26 cellular contexts compared by ENCODE assay signal in the genomic region with DNA sequence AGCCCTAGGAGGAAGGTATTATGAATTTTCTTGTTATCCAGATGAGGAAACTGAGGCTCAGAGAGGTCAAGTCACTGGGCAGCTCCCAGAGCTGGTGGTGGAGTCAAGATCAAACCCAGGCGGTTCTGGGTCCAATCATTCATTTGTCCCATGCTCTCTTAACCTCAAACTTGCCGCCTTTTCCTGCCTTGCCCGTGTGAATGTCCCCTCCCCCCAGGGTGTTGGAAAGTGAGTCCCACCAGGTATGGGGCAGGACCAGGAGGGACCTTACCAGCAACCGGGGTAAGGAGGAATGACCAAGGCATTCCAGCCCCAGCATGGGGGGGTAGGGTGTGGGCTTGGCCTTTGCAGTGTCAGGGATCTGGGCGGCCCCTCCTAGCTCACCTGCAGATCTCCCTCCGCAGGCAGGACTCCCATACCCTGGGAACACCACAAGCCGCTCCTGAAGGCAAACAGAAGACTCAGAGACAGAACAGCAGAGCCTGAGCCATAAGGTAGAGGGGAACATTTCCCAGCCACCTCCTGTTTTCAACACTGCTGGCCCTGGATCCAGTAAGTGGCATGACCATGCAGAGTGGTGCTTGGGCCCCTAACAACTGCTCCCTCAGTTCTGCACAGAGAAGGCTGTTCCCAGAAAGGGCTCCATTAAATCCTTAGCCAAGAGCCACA. TPM values are rescaled to one million over a fixed set of nuclear protein-coding genes. Genes with fewer than 3 reads are reported as not detected.
"Had no signal": no experiment of that assay in that cellular context is flagged by ENCODE, and none has a peak within 500 bp of the region (broad histone marks: within the 10 kb centered on the region; RNA-seq: fewer than 3 reads in every experiment).

No MANE protein-coding gene starts in this region.

- H3K27me3 Mint-ChIP-seq: activated CD4-positive, alpha-beta T cell treated with anti-CD3 and anti-CD28 coated beads, Interleukin-2, amount 10 ng/mL, durations not matched to agents 7 days and 5 days had no signal

- H3K4me3 Mint-ChIP-seq: activated CD4-positive, alpha-beta memory T cell treated with anti-CD3 and anti-CD28 coated beads, Interleukin-2, amount 10 ng/mL, durations not matched to agents 7 days and 5 days; activated CD4-positive, alpha-beta T cell treated with anti-CD3 and anti-CD28 coated beads, Interleukin-2, amount 10 ng/mL, durations not matched to agents 7 days and 5 days; activated naive CD4-positive, alpha-beta T cell treated with anti-CD3 and anti-CD28 coated beads, Interleukin-2, amount 50 U/mL, for 24 hours; activated naive CD8-positive, alpha-beta T cell treated with anti-CD3 and anti-CD28 coated beads, Interleukin-2, amount 50 U/mL, for 24 hours; activated T-cell treated with anti-CD3 and anti-CD28 coated beads, Interleukin-2, amount 50 U/mL, for 24 hours; natural killer cell treated with Interleukin-12 subunit alpha and Interleukin-12 subunit beta and Interleukin-15 and Interleukin-18, amount 100 ng/mL, for 72 hours; stimulated activated naive CD8-positive, alpha-beta T cell treated with anti-CD3 and anti-CD28 coated beads, Interleukin-15, Interleukin-2, amounts not matched to agents 100 ng/mL and 50 ng/mL, for 24 hours; T-helper 1 cell treated with Interleukin-12 subunit alpha and Interleukin-12 subunit beta and Interleukin-4 antibody, amounts not matched to agents 30 μg/mL and 1 μg/mL, for 36 hours; type B pancreatic cell had no signal

- H3K4me1 Mint-ChIP-seq: activated CD4-positive, alpha-beta memory T cell treated with anti-CD3 and anti-CD28 coated beads, Interleukin-2, amount 10 ng/mL, durations not matched to agents 7 days and 5 days; activated CD4-positive, alpha-beta T cell treated with anti-CD3 and anti-CD28 coated beads, Interleukin-2, amount 10 ng/mL, durations not matched to agents 7 days and 5 days; activated naive CD4-positive, alpha-beta T cell treated with anti-CD3 and anti-CD28 coated beads, Interleukin-2, amount 50 U/mL, for 24 hours; activated naive CD8-positive, alpha-beta T cell treated with anti-CD3 and anti-CD28 coated beads, Interleukin-2, amount 50 U/mL, for 24 hours had no signal

- H3K4me1 ChIP-seq: breast epithelium, left lung, right lobe of liver, uterus had no signal

- H3K27me3 ChIP-seq: breast epithelium, heart left ventricle, right lobe of liver, uterus had no signal

- ATAC-seq: activated naive CD8-positive, alpha-beta T cell treated with anti-CD3 and anti-CD28 coated beads, Interleukin-2, amount 50 U/mL, for 24 hours; esophagus mucosa; heart left ventricle; left lung; lower lobe of right lung; natural killer cell treated with Interleukin-12 subunit alpha and Interleukin-12 subunit beta and Interleukin-15 and Interleukin-18, amount 100 ng/mL, for 72 hours; right lobe of liver had no signal

- H3K27ac ChIP-seq: breast epithelium, heart left ventricle, left lung, lower lobe of right lung, right lobe of liver, thoracic aorta, uterus, WERI-Rb-1 had no signal

- DNase-seq: activated CD4-positive, alpha-beta memory T cell treated with anti-CD3 and anti-CD28 coated beads, Interleukin-2, amount 10 ng/mL, durations not matched to agents 7 days and 5 days; activated CD4-positive, alpha-beta T cell treated with anti-CD3 and anti-CD28 coated beads, Interleukin-2, amount 10 ng/mL, durations not matched to agents 7 days and 5 days; activated CD4-positive, CD25-positive, alpha-beta regulatory T cell treated with anti-CD3 and anti-CD28 coated beads, Interleukin-2, amount 50 U/mL, for 72 hours; activated CD8-positive, alpha-beta memory T cell treated with anti-CD3 and anti-CD28 coated beads, Interleukin-2, amount 50 U/mL, for 48 hours; activated naive CD8-positive, alpha-beta T cell treated with anti-CD3 and anti-CD28 coated beads, Interleukin-2, amount 50 U/mL, for 24 hours; activated T-cell treated with anti-CD3 and anti-CD28 coated beads, Interleukin-2, amount 50 U/mL, for 24 hours; amygdala; central memory CD4-positive, alpha-beta T cell; foreskin fibroblast; heart left ventricle; left lung; lower lobe of right lung; mesenchymal stem cell; right lobe of liver; stimulated activated CD4-positive, alpha-beta T cell treated with anti-CD3 and anti-CD28 coated beads, Interleukin-2, amount 100 ng/mL, for 48 hours; T1000; uterus; WERI-Rb-1 had no signal

- H3K36me3 Mint-ChIP-seq: activated naive CD4-positive, alpha-beta T cell treated with anti-CD3 and anti-CD28 coated beads, Interleukin-2, amount 50 U/mL, for 24 hours; natural killer cell treated with Interleukin-12 subunit alpha and Interleukin-12 subunit beta and Interleukin-15 and Interleukin-18, amount 100 ng/mL, for 72 hours; type B pancreatic cell had no signal

- H3K4me3 ChIP-seq: breast epithelium, heart left ventricle, left lung, lower lobe of right lung, right lobe of liver, thoracic aorta, uterus had no signal

- H3K36me3 ChIP-seq: breast epithelium, heart left ventricle, left lung, lower lobe of right lung, right lobe of liver, thoracic aorta, uterus, WERI-Rb-1 had no signal

- H3K9me3 ChIP-seq: breast epithelium, heart left ventricle, left lung, lower lobe of right lung, right lobe of liver, thoracic aorta, uterus had no signal

- H3K27ac Mint-ChIP-seq: activated CD4-positive, alpha-beta memory T cell treated with anti-CD3 and anti-CD28 coated beads, Interleukin-2, amount 10 ng/mL, durations not matched to agents 7 days and 5 days; activated CD4-positive, alpha-beta T cell treated with anti-CD3 and anti-CD28 coated beads, Interleukin-2, amount 10 ng/mL, durations not matched to agents 7 days and 5 days; activated naive CD4-positive, alpha-beta T cell treated with anti-CD3 and anti-CD28 coated beads, Interleukin-2, amount 50 U/mL, for 24 hours; activated naive CD8-positive, alpha-beta T cell treated with anti-CD3 and anti-CD28 coated beads, Interleukin-2, amount 50 U/mL, for 24 hours; activated T-cell treated with anti-CD3 and anti-CD28 coated beads, Interleukin-2, amount 50 U/mL, for 24 hours; natural killer cell treated with Interleukin-12 subunit alpha and Interleukin-12 subunit beta and Interleukin-15 and Interleukin-18, amount 100 ng/mL, for 72 hours; stimulated activated naive CD8-positive, alpha-beta T cell treated with anti-CD3 and anti-CD28 coated beads, Interleukin-15, Interleukin-2, amounts not matched to agents 100 ng/mL and 50 ng/mL, for 24 hours; T-helper 1 cell treated with Interleukin-12 subunit alpha and Interleukin-12 subunit beta and Interleukin-4 antibody, amounts not matched to agents 30 μg/mL and 1 μg/mL, for 36 hours; type B pancreatic cell had no signal

- H3K9me3 Mint-ChIP-seq: activated CD4-positive, alpha-beta memory T cell treated with anti-CD3 and anti-CD28 coated beads, Interleukin-2, amount 10 ng/mL, durations not matched to agents 7 days and 5 days; activated CD4-positive, alpha-beta T cell treated with anti-CD3 and anti-CD28 coated beads, Interleukin-2, amount 10 ng/mL, durations not matched to agents 7 days and 5 days; activated naive CD4-positive, alpha-beta T cell treated with anti-CD3 and anti-CD28 coated beads, Interleukin-2, amount 50 U/mL, for 24 hours; activated naive CD8-positive, alpha-beta T cell treated with anti-CD3 and anti-CD28 coated beads, Interleukin-2, amount 50 U/mL, for 24 hours; activated T-cell treated with anti-CD3 and anti-CD28 coated beads, Interleukin-2, amount 50 U/mL, for 24 hours; natural killer cell treated with Interleukin-12 subunit alpha and Interleukin-12 subunit beta and Interleukin-15 and Interleukin-18, amount 100 ng/mL, for 72 hours; stimulated activated naive CD8-positive, alpha-beta T cell treated with anti-CD3 and anti-CD28 coated beads, Interleukin-15, Interleukin-2, amounts not matched to agents 100 ng/mL and 50 ng/mL, for 24 hours; T-helper 1 cell treated with Interleukin-12 subunit alpha and Interleukin-12 subunit beta and Interleukin-4 antibody, amounts not matched to agents 30 μg/mL and 1 μg/mL, for 36 hours; type B pancreatic cell had no signal

RNA-seq across cellular contexts. Expression of a gene that starts 41.2 kb away (rescaled TPM):
- total RNA-seq: activated CD4-positive, alpha-beta memory T cell treated with anti-CD3 and anti-CD28 coated beads, Interleukin-2, amount 10 ng/mL, durations not matched to agents 7 days and 5 days; activated CD4-positive, alpha-beta T cell treated with anti-CD3 and anti-CD28 coated beads, Interleukin-2, amount 10 ng/mL, durations not matched to agents 7 days and 5 days; natural killer cell treated with Interleukin-12 subunit alpha and Interleukin-12 subunit beta and Interleukin-15 and Interleukin-18, amount 100 ng/mL, for 72 hours had no signal
